1 cellular context compared by ENCODE assay signal in genomic region chr9:136381966-136382513, GRCh38.
TF ChIP-seq lines count a peak whose summit lies in the region.

No MANE protein-coding gene starts in this region.

TF ChIP-seq in K562, 482 proteins besides CTCF, POLR2A, EP300 and RAD21:
- TF ChIP-seq RBFOX2 (IDR thresholded peaks at IDR 0.05; ENCODE audit: low read depth, low read length) (peak; percentile 41; the same call in 1 of the 2 replicates), POLR2AphosphoS2 (IDR thresholded peaks at IDR 0.05; ENCODE audit: low read length) (no peak), HMG20B (CRISPR knock-in tag; IDR thresholded peaks at IDR 0.05) (no peak), ETS2 (tag; IDR thresholded peaks at IDR 0.05; ENCODE audit: borderline replicate concordance, poor library complexity, severe bottlenecking) (no peak), DDX20 (tag; IDR thresholded peaks at IDR 0.05; ENCODE audit: low read depth) (no peak), GATA2 (CRISPR knock-in tag; IDR thresholded peaks at IDR 0.05) (no peak), PHB2 (IDR thresholded peaks at IDR 0.05; ENCODE audit: low read depth) (no peak), IRF9 (tag; IDR thresholded peaks at IDR 0.05) (no peak), ZNF263 (CRISPR knock-in tag; IDR thresholded peaks at IDR 0.05; ENCODE audit: borderline replicate concordance) (no peak), POLR2G (IDR thresholded peaks at IDR 0.05; ENCODE audit: low read depth, low read length) (peak; percentile 45), RBM25 (IDR thresholded peaks at IDR 0.05; ENCODE audit: low read depth, low read length, severe bottlenecking) (no peak), NRF1 (conservative IDR thresholded peaks at IDR 0.05 in 1 of 2, IDR thresholded peaks at IDR 0.05 in 1 of 2) (no peak)
